In the genomic region with DNA sequence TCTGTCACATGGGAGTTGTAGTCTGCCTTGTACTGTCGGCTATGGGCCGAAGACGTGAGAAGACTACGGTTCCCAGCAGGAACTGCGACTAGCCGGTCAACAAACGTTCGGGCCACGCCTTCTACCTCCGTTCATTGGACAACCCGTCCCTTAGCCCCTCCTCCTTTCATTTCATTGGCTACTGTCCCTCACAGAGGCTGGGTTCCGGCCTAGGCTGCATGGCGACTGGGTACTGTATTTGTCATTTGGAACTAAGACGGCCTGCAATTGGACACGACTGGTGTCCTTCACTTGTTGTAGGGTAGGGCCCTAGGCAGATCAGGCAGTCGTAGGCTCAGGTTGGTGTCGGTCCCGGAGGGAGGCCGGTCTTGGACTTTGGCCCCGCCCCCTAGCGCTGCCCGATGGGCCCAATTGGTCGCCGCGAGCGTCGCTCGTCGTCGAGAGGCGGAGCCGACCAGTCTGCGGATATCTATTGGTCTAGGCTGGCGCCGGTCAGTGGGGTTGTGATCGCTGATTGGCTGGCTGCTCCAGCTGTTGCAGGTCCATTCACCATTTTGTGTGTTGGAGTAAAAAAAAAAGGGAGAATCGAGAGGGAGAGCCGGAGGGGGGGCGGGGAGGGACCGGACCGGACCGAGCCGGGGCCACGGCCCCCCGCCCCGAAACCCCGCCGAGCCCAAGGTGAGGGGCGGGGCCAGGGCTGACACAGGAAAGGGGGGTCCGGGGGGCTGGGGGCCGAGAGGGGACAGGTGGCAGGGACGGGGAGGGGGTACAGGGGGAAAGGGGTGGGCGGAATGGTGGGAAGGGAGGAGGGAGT, we compare ENCODE assay signal across 8 cellular contexts. TPM values are rescaled to one million over a fixed set of nuclear protein-coding genes. Genes with fewer than 3 reads are reported as not detected.
DNase-seq lines count a peak whose midpoint lies in the region; ATAC-seq and TF ChIP-seq lines count a peak whose summit lies in the region.

A gene (plus strand): TSS at position 549 of the 814 bp plus-strand sequence. CDS start 2,532 bp downstream, outside the sequence.

- H3K27ac ChIP-seq in smooth muscle cell (ENCODE audit: low read depth), result peak within 1 kb of the TSS; percentile 99

- peaks cover 18% of the 10 kb centered on the region for H3K4me1 ChIP-seq in smooth muscle cell (ENCODE audit: low read depth)

- WGBS in smooth muscle cell (ENCODE audit: low lambda C conversion rate), result 1% methylated on average over 36 of the region's 53 CpGs

- no peaks in the 10 kb centered on the region for H4K20me1 ChIP-seq in smooth muscle cell (ENCODE audit: low read depth)

- DNase-seq in AG08395 (ENCODE audit: low spot score) (peak; percentile 98), NCI-H446 (lab: John Stamatoyannopoulos, UW) (peak; percentile 100), iPS-NIHi7 (ENCODE audit: extremely low spot score) (peak; percentile 93), smooth muscle cell (lab: John Stamatoyannopoulos, UW; ENCODE audit: unreplicated experiment) (peak; percentile 99)
- DNase-seq in activated CD4-positive, CD25-positive, alpha-beta regulatory T cell treated with anti-CD3 and anti-CD28 coated beads, Interleukin-2, amount 50 U/mL, for 16 hours (ENCODE audit: low read depth, low spot score), result peak; percentile 98
- peak; percentile 100 for DNase-seq in central memory CD4-positive, alpha-beta T cell

- no peaks in the 10 kb centered on the region for H3F3A ChIP-seq in smooth muscle cell (ENCODE audit: low read depth)

- no peaks in the 10 kb centered on the region for H3K36me3 ChIP-seq in smooth muscle cell (ENCODE audit: low read depth)

- H3K4me2 ChIP-seq in smooth muscle cell, result peak within 1 kb of the TSS; percentile 91

- H3K4me3 ChIP-seq in smooth muscle cell, result peak within 1 kb of the TSS; percentile 80

- no peak for TF ChIP-seq CTCF in smooth muscle cell (IDR thresholded peaks at IDR 0.05; ENCODE audit: borderline replicate concordance, insufficient read depth, poor library complexity, severe bottlenecking)

- peak within 1 kb of the TSS; percentile 99 for H3K9ac ChIP-seq in smooth muscle cell (ENCODE audit: low read depth)

- H2AFZ ChIP-seq in smooth muscle cell (ENCODE audit: low read depth), result peak within 1 kb of the TSS; percentile 88

- peaks cover 28% of the 10 kb centered on the region for H3K79me2 ChIP-seq in smooth muscle cell (ENCODE audit: low read depth)

- H3K27me3 ChIP-seq in smooth muscle cell (ENCODE audit: low read depth), result no peaks in the 10 kb centered on the region

- no peaks in the 10 kb centered on the region for H3K9me3 ChIP-seq in smooth muscle cell (replicated peaks; ENCODE audit: low read depth)

- ATAC-seq in GM19025 (IDR thresholded peaks at IDR 0.05; ENCODE audit: low read depth, unreplicated experiment) (peak; percentile 78), HG03354 (IDR thresholded peaks at IDR 0.05; ENCODE audit: poor library complexity, severe bottlenecking, unreplicated experiment) (peak; percentile 77)

RNA-seq across cellular contexts. Expression of the gene that starts here (rescaled TPM):
- total RNA-seq in smooth muscle cell, result 12.6 and 13.6 TPM in 2 replicates
- 18.4 and 19.5 TPM in 2 replicates for polyA plus RNA-seq in smooth muscle cell

Comparison
In these comparisons a context has a peak if more than half of its experiments do, and no peak if none do; other contexts are left out.
1. Peak in every context shown above with its lines: DNase-seq, ATAC-seq, H3K4me3 ChIP-seq and H3K27ac ChIP-seq.